Comparison of ENCODE assay signal across 8 cellular contexts in genomic region chr16:89721644-89722391, GRCh38. TPM values are rescaled to one million over a fixed set of nuclear protein-coding genes. Genes with fewer than 3 reads are reported as not detected.
DNase-seq lines count a peak whose midpoint lies in the region; ATAC-seq, FAIRE-seq and TF ChIP-seq lines count a peak whose summit lies in the region.

No MANE protein-coding gene starts in this region.

- H3K36me3 Mint-ChIP-seq in activated T-helper 2 cell treated with anti-CD3 and anti-CD28 coated beads, Interferon-gamma antibody, Interleukin-2, Interleukin-4, amounts not matched to agents 10 μg/mL and 5 μg/mL and 100 μg/mL, durations not matched to agents 14 hours and 24 hours and 36 hours (ENCODE audit: low read depth) = peaks cover 35% of the 10 kb centered on the region

- H2AFZ ChIP-seq in osteoblast (ENCODE audit: low read length) = no peak overlapping the region

- H3K27me3 ChIP-seq in foreskin keratinocyte = no peaks in the 10 kb centered on the region
- H3K27me3 ChIP-seq in osteoblast (ENCODE audit: insufficient read depth, low read length) = no peaks in the 10 kb centered on the region
- peaks cover 0 to 8% (median 0%) of the 10 kb centered on the region in 4 donors for H3K27me3 ChIP-seq in upper lobe of left lung

- WGBS in upper lobe of left lung, 2 donors = 0% methylated on average over 35 of the region's 99 CpGs; no CpG with 5 or more reads in 1 of the 2 donors

- no peak for FAIRE-seq in RCC 7860 (lab: Jason Lieb, UNC)

- TF ChIP-seq POLR2A in upper lobe of left lung (IDR thresholded peaks at IDR 0.05) = peak in 2 of 4 donors; percentile 27 to 70

- H3K36me3 ChIP-seq in osteoblast (ENCODE audit: insufficient read depth, low read length) = peaks cover 28% of the 10 kb centered on the region
- H3K36me3 ChIP-seq in upper lobe of left lung = peaks cover 6 to 41% (median 31%) of the 10 kb centered on the region in 4 donors

- TF ChIP-seq CTCF in foreskin keratinocyte (conservative IDR thresholded peaks at IDR 0.05) (no peak), osteoblast (IDR thresholded peaks at IDR 0.05; ENCODE audit: extremely low read depth, low read depth, low read length) (no peak), upper lobe of left lung (IDR thresholded peaks at IDR 0.05) (peak in 1 of 6 experiments; percentile 5)

- no peaks in the 10 kb centered on the region for H3K27me3 Mint-ChIP-seq in activated T-helper 2 cell treated with anti-CD3 and anti-CD28 coated beads, Interferon-gamma antibody, Interleukin-2, Interleukin-4, amounts not matched to agents 10 μg/mL and 5 μg/mL and 100 μg/mL, durations not matched to agents 14 hours and 24 hours and 36 hours (ENCODE audit: low read depth)

- peaks cover 61% of the 10 kb centered on the region for H3K79me2 ChIP-seq in osteoblast (ENCODE audit: insufficient read depth, low read length)

- H3K9me3 ChIP-seq in osteoblast (ENCODE audit: low read depth, low read length) (no peaks in the 10 kb centered on the region), upper lobe of left lung (no peaks in the 10 kb centered on the region)

- peak overlapping the region; percentile 28 for H3K27ac Mint-ChIP-seq in activated T-helper 2 cell treated with anti-CD3 and anti-CD28 coated beads, Interferon-gamma antibody, Interleukin-2, Interleukin-4, amounts not matched to agents 10 μg/mL and 5 μg/mL and 100 μg/mL, durations not matched to agents 14 hours and 24 hours and 36 hours

- peak overlapping the region; percentile 8 for H3K27ac ChIP-seq in foreskin keratinocyte
- peak overlapping the region; percentile 52 for H3K27ac ChIP-seq in osteoblast (ENCODE audit: low read depth, low read length)
- peak overlapping the region; percentile 91 to 99 (median 98) for H3K27ac ChIP-seq in upper lobe of left lung

- peak overlapping the region; percentile 87 for H3K4me3 Mint-ChIP-seq in activated T-helper 2 cell treated with anti-CD3 and anti-CD28 coated beads, Interferon-gamma antibody, Interleukin-2, Interleukin-4, amounts not matched to agents 10 μg/mL and 5 μg/mL and 100 μg/mL, durations not matched to agents 14 hours and 24 hours and 36 hours (ENCODE audit: low read depth)

- H3K4me1 Mint-ChIP-seq in activated T-helper 2 cell treated with anti-CD3 and anti-CD28 coated beads, Interferon-gamma antibody, Interleukin-2, Interleukin-4, amounts not matched to agents 10 μg/mL and 5 μg/mL and 100 μg/mL, durations not matched to agents 14 hours and 24 hours and 36 hours (ENCODE audit: low read depth) = peaks cover 33% of the 10 kb centered on the region

- TF ChIP-seq EP300 in upper lobe of left lung (IDR thresholded peaks at IDR 0.05) = no peak

- H3K4me3 ChIP-seq in osteoblast (ENCODE audit: insufficient read depth, low read length) (peak overlapping the region; percentile 88), upper lobe of left lung (peak overlapping the region; percentile 67 to 99 (median 95))

- peaks cover 5% of the 10 kb centered on the region for H3K4me1 ChIP-seq in foreskin keratinocyte
- H3K4me1 ChIP-seq in osteoblast (ENCODE audit: insufficient read depth, low read length) = peaks cover 26% of the 10 kb centered on the region
- H3K4me1 ChIP-seq in upper lobe of left lung = peaks cover 36 to 55% (median 42%) of the 10 kb centered on the region in 4 donors

- H3K9me3 Mint-ChIP-seq in activated T-helper 2 cell treated with anti-CD3 and anti-CD28 coated beads, Interferon-gamma antibody, Interleukin-2, Interleukin-4, amounts not matched to agents 10 μg/mL and 5 μg/mL and 100 μg/mL, durations not matched to agents 14 hours and 24 hours and 36 hours = no peaks in the 10 kb centered on the region

- peak; percentile 33 for ATAC-seq in HG02943 (IDR thresholded peaks at IDR 0.05; ENCODE audit: low read depth, unreplicated experiment)
- ATAC-seq in foreskin keratinocyte = peak; percentile 27
- peak; percentile 46 to 60 for ATAC-seq in upper lobe of left lung (ENCODE audit: low FRiP score in 2 of 2)

- peaks cover 32% of the 10 kb centered on the region for H4K20me1 ChIP-seq in osteoblast (ENCODE audit: insufficient read depth, low read length)

- peak; percentile 21 for DNase-seq in NCI-H345 (lab: John Stamatoyannopoulos, UW)
- DNase-seq in NCI-H345 treated with DMSO at 0.1 percent for 48 hours (lab: John Stamatoyannopoulos, UW; ENCODE audit: unreplicated experiment) = no peak
- DNase-seq in RCC 7860 (ENCODE audit: low spot score) = peak; percentile 51
- peak; percentile 82 for DNase-seq in activated T-helper 2 cell treated with anti-CD3 and anti-CD28 coated beads, Interferon-gamma antibody, Interleukin-2, Interleukin-4, amounts not matched to agents 10 μg/mL and 5 μg/mL and 100 μg/mL, durations not matched to agents 14 hours and 24 hours and 36 hours (ENCODE audit: low spot score)
- peak in 1 of 2 donors; percentile 56 for DNase-seq in foreskin keratinocyte
- peak; percentile 93 for DNase-seq in osteoblast (ENCODE audit: insufficient read length, low spot score, missing footprints)
- peak; percentile 80 to 93 for DNase-seq in upper lobe of left lung

- H3K4me2 ChIP-seq in osteoblast (ENCODE audit: insufficient read depth, low read length) = peak overlapping the region; percentile 94

- intact Hi-C loops in activated T-helper 2 cell treated with anti-CD3 and anti-CD28 coated beads, Interferon-gamma antibody, Interleukin-2, Interleukin-4, amounts not matched to agents 10 μg/mL and 5 μg/mL and 100 μg/mL, durations not matched to agents 14 hours and 24 hours and 36 hours (cut with micrococcal nuclease) = loop anchor here (1.0 to 5.0 kb wide), 6 partner anchors 10 to 360 kb away; partner anchors contain the start of gene SPATA2L

RNA-seq across cellular contexts. Expression of gene ZNF276, which starts 0.5 kb away (rescaled TPM):
- 34.4 and 35.5 TPM in 2 replicates for total RNA-seq in activated T-helper 2 cell treated with anti-CD3 and anti-CD28 coated beads, Interferon-gamma antibody, Interleukin-2, Interleukin-4, amounts not matched to agents 10 μg/mL and 5 μg/mL and 100 μg/mL, durations not matched to agents 14 hours and 24 hours and 36 hours
- total RNA-seq in foreskin keratinocyte = 11.1 and 11.6 TPM in 2 replicates
- 8.0 and 8.1 TPM in 2 replicates for polyA plus RNA-seq in foreskin keratinocyte
- 11.5 and 12.3 TPM in 2 replicates for total RNA-seq in osteoblast
- total RNA-seq in upper lobe of left lung = 100 to 1,000 TPM in 1 of 6 donors, 10 to 100 TPM in 5; 28.6 to 172 (median 39.0) TPM

RNA-seq across cellular contexts. Expression of gene VPS9D1, which starts 1.1 kb away (rescaled TPM):
- 4.6 and 4.8 TPM in 2 replicates for total RNA-seq in activated T-helper 2 cell treated with anti-CD3 and anti-CD28 coated beads, Interferon-gamma antibody, Interleukin-2, Interleukin-4, amounts not matched to agents 10 μg/mL and 5 μg/mL and 100 μg/mL, durations not matched to agents 14 hours and 24 hours and 36 hours
- total RNA-seq in foreskin keratinocyte (3.9 and 5.0 TPM in 2 replicates), osteoblast (13.3 and 14.5 TPM in 2 replicates), upper lobe of left lung (10 to 100 TPM in 5 of 6 donors, 1 to 10 TPM in 1; 7.4 to 45.1 (median 20.2) TPM)
- polyA plus RNA-seq in foreskin keratinocyte = 4.5 and 4.9 TPM in 2 replicates

RNA-seq across cellular contexts. Expression of gene SPATA2L, which starts 20.3 kb away (rescaled TPM):
- total RNA-seq in activated T-helper 2 cell treated with anti-CD3 and anti-CD28 coated beads, Interferon-gamma antibody, Interleukin-2, Interleukin-4, amounts not matched to agents 10 μg/mL and 5 μg/mL and 100 μg/mL, durations not matched to agents 14 hours and 24 hours and 36 hours = 10.9 and 12.9 TPM in 2 replicates
- 5.4 and 5.6 TPM in 2 replicates for total RNA-seq in foreskin keratinocyte
- 5.7 and 6.1 TPM in 2 replicates for polyA plus RNA-seq in foreskin keratinocyte
- total RNA-seq in osteoblast = 12.1 and 14.8 TPM in 2 replicates
- 10 to 100 TPM; 11.5 to 49.3 (median 26.5) TPM for total RNA-seq in upper lobe of left lung

RNA-seq across cellular contexts. Expression of gene CDK10, which starts 35.3 kb away (rescaled TPM):
- 95.5 and 103 TPM in 2 replicates for total RNA-seq in activated T-helper 2 cell treated with anti-CD3 and anti-CD28 coated beads, Interferon-gamma antibody, Interleukin-2, Interleukin-4, amounts not matched to agents 10 μg/mL and 5 μg/mL and 100 μg/mL, durations not matched to agents 14 hours and 24 hours and 36 hours
- 46.7 and 55.5 TPM in 2 replicates for total RNA-seq in foreskin keratinocyte
- polyA plus RNA-seq in foreskin keratinocyte = 55.7 and 73.2 TPM in 2 replicates
- total RNA-seq in osteoblast = 24.8 and 37.6 TPM in 2 replicates
- total RNA-seq in upper lobe of left lung = 100 to 1,000 TPM in 2 of 6 donors, 10 to 100 TPM in 4; 38.4 to 197 (median 85.3) TPM

Comparison
In these comparisons a context has a peak if more than half of its experiments do, and no peak if none do; other contexts are left out.
1. H3K27ac ChIP-seq: peak in every context shown above with its lines; median percentile 98 in upper lobe of left lung; 52 in osteoblast; 8 in foreskin keratinocyte.